In the genomic region with DNA sequence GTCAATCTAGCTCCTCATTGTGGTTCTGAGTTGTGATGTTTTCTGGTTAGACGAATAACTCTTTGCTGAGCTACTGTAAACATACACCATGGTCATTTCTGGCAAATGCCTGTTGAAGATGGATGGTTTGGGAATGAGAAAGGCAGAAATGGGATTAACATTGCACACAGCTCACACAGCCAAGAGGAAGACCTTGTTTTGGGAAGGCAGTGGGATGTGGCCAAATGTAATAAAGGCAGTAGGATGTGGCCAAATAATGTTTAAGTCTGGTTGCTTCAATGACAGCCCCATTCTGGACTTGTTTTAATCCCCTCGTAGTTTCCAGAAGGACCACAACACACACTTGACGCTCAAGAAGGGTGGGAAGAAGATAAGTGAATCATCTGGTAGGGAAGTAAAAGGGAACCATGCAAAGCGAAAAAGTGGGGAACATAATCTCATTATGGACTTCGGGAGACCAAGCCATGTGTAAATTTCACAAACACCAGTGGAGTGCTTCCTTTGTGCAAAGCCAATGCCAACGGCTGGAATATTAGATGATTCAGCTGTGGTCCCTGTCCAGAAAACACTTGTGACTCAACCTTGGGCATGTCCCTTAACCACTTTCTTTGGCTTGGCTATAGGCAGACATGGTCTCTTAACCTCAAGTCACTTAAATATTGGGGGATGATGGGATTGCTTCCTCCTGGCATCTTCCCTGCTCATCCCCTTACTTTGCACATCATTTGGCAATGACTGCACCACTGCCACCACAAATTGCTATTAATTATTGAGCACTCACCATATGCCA, we compare ENCODE assay signal across 15 cellular contexts.
A peak's percentile ranks its signal among the peaks of the same experiment; 100 is the strongest.
DNase-seq lines count a peak whose midpoint lies in the region; ATAC-seq, FAIRE-seq and TF ChIP-seq lines count a peak whose summit lies in the region.
"Had no signal": no experiment of that assay in that cellular context is flagged by ENCODE, and none has a peak within 500 bp of the region (broad histone marks: within the 10 kb centered on the region; RNA-seq: fewer than 3 reads in every experiment).

No MANE protein-coding gene starts in this region.

- TF ChIP-seq POLR2A in A549 (IDR thresholded peaks at IDR 0.05; ENCODE audit: low read length): no peak

- DNase-seq in A549 (ENCODE audit: low read depth in 1 of 2, low spot score in 1 of 2): no peak
- peak; percentile 19 for DNase-seq in HT1080 (ENCODE audit: low read depth)
- DNase-seq in RPMI7951 (ENCODE audit: low read depth): peak; percentile 66
- no peak for DNase-seq in keratinocyte (ENCODE audit: low read depth, low spot score)
- DNase-seq in AML-193 (lab: John Stamatoyannopoulos, UW): no peak
- DNase-seq in RKO (ENCODE audit: low spot score): no peak
- DNase-seq in effector CD8-positive, alpha-beta T cell (lab: John Stamatoyannopoulos, UW): no peak
- DNase-seq: 8988T, Caco-2, HCEC 1CT, NCI-H2029, NCI-H2171, NCI-H446, OCI-M1 had no signal

- POLR2A ChIA-PET in A549 (lab: Yijun Ruan, JAX): interaction anchor here (1.1 kb wide), 1 partner anchor 14 kb away, joined by 4 read pairs; no protein-coding TSS in a partner anchor

- FAIRE-seq in A549 (lab: Jason Lieb, UNC): no peak
- FAIRE-seq in keratinocyte (lab: Jason Lieb, UNC): peak; percentile 9

- ATAC-seq in A549 (no peak), GM19455 (IDR thresholded peaks at IDR 0.05; ENCODE audit: unreplicated experiment) (no peak)

- no peak overlapping the region for H3K9ac ChIP-seq in keratinocyte (ENCODE audit: control insufficient read depth, extremely low read depth, insufficient read depth, low read length)

- H3K4me3 ChIP-seq in A549: no peak overlapping the region
- no peak overlapping the region for H3K4me3 ChIP-seq in keratinocyte (ENCODE audit: control insufficient read depth in 2 of 3, extremely low read depth in 1 of 3, insufficient read depth in 2 of 3, low read depth in 1 of 3, low read length in 3 of 3)

- H2AFZ ChIP-seq in keratinocyte (ENCODE audit: control insufficient read depth, low read length): no peak overlapping the region

- H3K4me2 ChIP-seq in A549 (peak overlapping the region; percentile 80; the same call in 2 of the 3 replicates), keratinocyte (ENCODE audit: control insufficient read depth, extremely low read depth, insufficient read depth, low read depth, low read length) (no peak overlapping the region)

- no peaks in the 10 kb centered on the region for H4K20me1 ChIP-seq in keratinocyte (ENCODE audit: control insufficient read depth, extremely low read depth, insufficient read depth, low read length)

- WGBS in A549 (ENCODE audit: missing lambda C conversion rate): 67% methylated on average over 6 of the region's 6 CpGs

- H3K4me1 ChIP-seq in A549 (peaks cover 82% of the 10 kb centered on the region), keratinocyte (ENCODE audit: control insufficient read depth, extremely low read depth, insufficient read depth, low read length) (peaks cover 10% of the 10 kb centered on the region)
- H3K4me1 ChIP-seq: Caco-2 had no signal

- peaks cover 3% of the 10 kb centered on the region for H3K79me2 ChIP-seq in keratinocyte (ENCODE audit: control insufficient read depth, insufficient read depth, low read length)

- no peaks in the 10 kb centered on the region for H3K36me3 ChIP-seq in keratinocyte (ENCODE audit: control insufficient read depth in 2 of 2, extremely low read depth in 1 of 2, insufficient read depth in 2 of 2, low read length in 2 of 2)

- no peaks in the 10 kb centered on the region for H3K27me3 ChIP-seq in keratinocyte (ENCODE audit: control insufficient read depth, extremely low read depth, insufficient read depth, low read length)

- H3K9me3 ChIP-seq in A549 (peaks cover 12% of the 10 kb centered on the region), keratinocyte (ENCODE audit: control insufficient read depth, low read depth, low read length) (no peaks in the 10 kb centered on the region)
- H3K9me3 ChIP-seq: Caco-2 had no signal

- no peak for TF ChIP-seq EP300 in A549 (IDR thresholded peaks at IDR 0.05)

- CTCF ChIA-PET in A549 (lab: Yijun Ruan, JAX): interaction anchor here (1.0 to 1.8 kb wide), 4 partner anchors 15 to 246 kb away, joined by 3 to 5 read pairs (median 4); no protein-coding TSS in a partner anchor

- H3K27ac ChIP-seq in A549 (peak overlapping the region; percentile 86 to 87), keratinocyte (ENCODE audit: control insufficient read depth, insufficient read depth, low read length) (no peak overlapping the region)

- TF ChIP-seq RAD21 in A549 (conservative IDR thresholded peaks at IDR 0.05 in 1 of 2, IDR thresholded peaks at IDR 0.05 in 1 of 2): no peak

- dilution Hi-C loops in keratinocyte (cut with MboI; ENCODE audit: extremely low pct_ligation_motif_present, low sequenced_read_pairs): no loop called here

- TF ChIP-seq CTCF in A549 (IDR thresholded peaks at IDR 0.05) (no peak), keratinocyte (optimal IDR thresholded peaks at IDR 0.05 in 1 of 3, IDR thresholded peaks at IDR 0.05 in 1 of 3, conservative IDR thresholded peaks at IDR 0.05 in 1 of 3; ENCODE audit: extremely low read depth in 1 of 3, insufficient read depth in 2 of 3, low read length in 3 of 3) (no peak)

- no peaks in the 10 kb centered on the region for H3K9me1 ChIP-seq in keratinocyte (ENCODE audit: control insufficient read depth, extremely low read depth, insufficient read depth, low read length)

TF ChIP-seq in A549, 52 proteins besides CTCF, POLR2A, EP300 and RAD21:
- TF ChIP-seq ZSCAN20 (CRISPR knock-in tag; IDR thresholded peaks at IDR 0.05) (no peak), FOSL2 (IDR thresholded peaks at IDR 0.05) (no peak), FOSL2 (CRISPR knock-in tag; IDR thresholded peaks at IDR 0.05) (no peak), CEBPB (IDR thresholded peaks at IDR 0.05) (no peak), ZC3H11A (IDR thresholded peaks at IDR 0.05) (no peak), SREBF2 (IDR thresholded peaks at IDR 0.05) (no peak), GATA3 (IDR thresholded peaks at IDR 0.05; ENCODE audit: borderline replicate concordance) (no peak), EHF (CRISPR knock-in tag; IDR thresholded peaks at IDR 0.05) (no peak), RFX5 (IDR thresholded peaks at IDR 0.05) (no peak), ZFP36 (IDR thresholded peaks at IDR 0.05; ENCODE audit: borderline replicate concordance, partially characterized antibody) (no peak), ATOH8 (CRISPR knock-in tag; IDR thresholded peaks at IDR 0.05; ENCODE audit: low read depth) (no peak), ESRRA (IDR thresholded peaks at IDR 0.05; ENCODE audit: borderline replicate concordance, low read length) (no peak), HMGXB4 (CRISPR knock-in tag; IDR thresholded peaks at IDR 0.05; ENCODE audit: borderline replicate concordance) (no peak), CHD4 (IDR thresholded peaks at IDR 0.05; ENCODE audit: borderline replicate concordance) (no peak), HDAC2 (IDR thresholded peaks at IDR 0.05) (no peak), ELK1 (IDR thresholded peaks at IDR 0.05; ENCODE audit: low read depth, low read length) (no peak), KDM5A (IDR thresholded peaks at IDR 0.05) (no peak), NPAS2 (CRISPR knock-in tag; IDR thresholded peaks at IDR 0.05; ENCODE audit: borderline replicate concordance) (no peak), ZNF302 (CRISPR knock-in tag; IDR thresholded peaks at IDR 0.05) (no peak)
- TF ChIP-seq, protein P1, sequence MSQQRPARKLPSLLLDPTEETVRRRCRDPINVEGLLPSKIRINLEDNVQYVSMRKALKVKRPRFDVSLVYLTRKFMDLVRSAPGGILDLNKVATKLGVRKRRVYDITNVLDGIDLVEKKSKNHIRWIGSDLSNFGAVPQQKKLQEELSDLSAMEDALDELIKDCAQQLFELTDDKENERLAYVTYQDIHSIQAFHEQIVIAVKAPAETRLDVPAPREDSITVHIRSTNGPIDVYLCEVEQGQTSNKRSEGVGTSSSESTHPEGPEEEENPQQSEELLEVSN (IDR thresholded peaks at IDR 0.05; ENCODE audit: borderline replicate concordance, low read depth): no peak

Comparison
In these comparisons a context has a peak if more than half of its experiments do, and no peak if none do; other contexts are left out.
1. DNase-seq: peak in HT1080 (single experiment) and RPMI7951 (single experiment); none in A549 (0 of 2), keratinocyte (single experiment), AML-193 (0 of 2), RKO (single experiment) and effector CD8-positive, alpha-beta T cell (single experiment).